ENCODE assay signal across 10 cellular contexts in the genomic region with DNA sequence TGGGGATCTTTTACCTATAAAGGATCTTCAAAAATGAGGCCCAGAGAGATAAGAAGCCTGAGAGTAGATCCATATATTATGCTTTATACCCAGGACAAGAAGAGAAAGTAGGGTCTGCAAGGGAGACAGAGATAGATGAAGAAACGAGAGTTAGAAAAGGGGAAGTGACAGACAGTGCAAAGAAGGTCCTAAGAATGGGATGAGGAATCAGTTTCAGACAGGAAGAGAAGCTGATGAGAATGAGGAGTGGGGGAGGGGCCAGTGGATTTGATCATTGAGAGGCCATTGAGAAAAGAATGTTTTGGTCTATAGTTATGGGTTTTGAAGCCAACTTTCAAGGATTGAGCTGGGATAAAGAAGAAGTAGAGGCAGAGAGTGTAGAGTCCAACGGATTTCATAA. TPM values are rescaled to one million over a fixed set of nuclear protein-coding genes. Genes with fewer than 3 reads are reported as not detected.
A peak's percentile ranks its signal among the peaks of the same experiment; 100 is the strongest.
DNase-seq lines count a peak whose midpoint lies in the region; ATAC-seq lines count a peak whose summit lies in the region.
"Had no signal": no experiment of that assay in that cellular context is flagged by ENCODE, and none has a peak within 500 bp of the region (broad histone marks: within the 10 kb centered on the region; RNA-seq: fewer than 3 reads in every experiment).

No MANE protein-coding gene starts in this region.

- ATAC-seq in GM19395 (IDR thresholded peaks at IDR 0.05; ENCODE audit: unreplicated experiment): peak; percentile 82
- ATAC-seq in HG03066 (IDR thresholded peaks at IDR 0.05; ENCODE audit: low read depth, unreplicated experiment): peak; percentile 61
- ATAC-seq: body of pancreas had no signal

- peak overlapping the region in 8 of 11 experiments; percentile 6 to 74 (median 50); a peak in 13 of 22 replicates for H3K27ac ChIP-seq in BLaER1 treated with 17β-estradiol and CSF1 and Interleukin-3, amounts not matched to agents 10 nM and 100 nM
- H3K27ac ChIP-seq in CD4-positive, alpha-beta memory T cell (ENCODE audit: low read depth, low read length): no peak overlapping the region

- POLR2A ChIA-PET in activated CD4-positive, alpha-beta T cell treated with anti-CD3 and anti-CD28 coated beads, Interleukin-2, amount 10 ng/mL, durations not matched to agents 7 days and 5 days (lab: Charles Lee): no interaction called here
- POLR2A ChIA-PET in CD4-positive, alpha-beta memory T cell (lab: Charles Lee; ENCODE audit: partially characterized antibody): no interaction called here
- POLR2A ChIA-PET in activated CD4-positive, alpha-beta memory T cell treated with anti-CD3 and anti-CD28 coated beads, Interleukin-2, amount 10 ng/mL, durations not matched to agents 7 days and 5 days (lab: Charles Lee): no interaction called here

- peaks cover 5% of the 10 kb centered on the region for H3K9me3 Mint-ChIP-seq in activated CD4-positive, alpha-beta T cell treated with anti-CD3 and anti-CD28 coated beads, Interleukin-2, amount 10 ng/mL, durations not matched to agents 7 days and 5 days
- H3K9me3 Mint-ChIP-seq in CD4-positive, alpha-beta memory T cell: peaks cover 0 to 2% (median 0%) of the 10 kb centered on the region in 8 donors
- H3K9me3 Mint-ChIP-seq in activated CD4-positive, alpha-beta memory T cell treated with anti-CD3 and anti-CD28 coated beads, Interleukin-2, amount 10 ng/mL, durations not matched to agents 7 days and 5 days: no peaks in the 10 kb centered on the region

- peaks cover 19 to 91% (median 36%) of the 10 kb centered on the region in 10 experiments for H3K4me1 ChIP-seq in BLaER1 treated with 17β-estradiol and CSF1 and Interleukin-3, amounts not matched to agents 10 nM and 100 nM
- H3K4me1 ChIP-seq in CD4-positive, alpha-beta memory T cell (ENCODE audit: insufficient read depth, low read length): no peaks in the 10 kb centered on the region

- no peaks in the 10 kb centered on the region for H3K36me3 ChIP-seq in BLaER1 treated with 17β-estradiol and CSF1 and Interleukin-3, amounts not matched to agents 10 nM and 100 nM
- H3K36me3 ChIP-seq in CD4-positive, alpha-beta memory T cell (ENCODE audit: insufficient read depth, low read length): no peaks in the 10 kb centered on the region

- peak overlapping the region in 2 of 11 experiments; percentile 28 to 43; a peak in 4 of 22 replicates for H3K9ac ChIP-seq in BLaER1 treated with 17β-estradiol and CSF1 and Interleukin-3, amounts not matched to agents 10 nM and 100 nM

- CTCF ChIA-PET in activated CD4-positive, alpha-beta T cell treated with anti-CD3 and anti-CD28 coated beads, Interleukin-2, amount 10 ng/mL, durations not matched to agents 7 days and 5 days (lab: Charles Lee): no interaction called here
- CTCF ChIA-PET in CD4-positive, alpha-beta memory T cell (lab: Charles Lee; ENCODE audit: partially characterized antibody): no interaction called here
- CTCF ChIA-PET in activated CD4-positive, alpha-beta memory T cell treated with anti-CD3 and anti-CD28 coated beads, Interleukin-2, amount 10 ng/mL, durations not matched to agents 7 days and 5 days (lab: Charles Lee): no interaction called here

- peaks cover 44% of the 10 kb centered on the region for H3K4me1 Mint-ChIP-seq in activated CD4-positive, alpha-beta T cell treated with anti-CD3 and anti-CD28 coated beads, Interleukin-2, amount 10 ng/mL, durations not matched to agents 7 days and 5 days
- H3K4me1 Mint-ChIP-seq in CD4-positive, alpha-beta memory T cell: peaks cover 6 to 17% (median 12%) of the 10 kb centered on the region in 4 donors
- H3K4me1 Mint-ChIP-seq in activated CD4-positive, alpha-beta memory T cell treated with anti-CD3 and anti-CD28 coated beads, Interleukin-2, amount 10 ng/mL, durations not matched to agents 7 days and 5 days: peaks cover 22% of the 10 kb centered on the region

- H3K4me2 ChIP-seq in BLaER1 treated with 17β-estradiol and CSF1 and Interleukin-3, amounts not matched to agents 10 nM and 100 nM: peak overlapping the region; percentile 37 to 85 (median 59)

- no peak overlapping the region for H3K4me3 ChIP-seq in BLaER1 treated with 17β-estradiol and CSF1 and Interleukin-3, amounts not matched to agents 10 nM and 100 nM
- H3K4me3 ChIP-seq in CD4-positive, alpha-beta memory T cell (ENCODE audit: low read length in 2 of 2): no peak overlapping the region
- H3K4me3 ChIP-seq: body of pancreas had no signal

- no peaks in the 10 kb centered on the region for H4K20me1 ChIP-seq in BLaER1 treated with 17β-estradiol and CSF1 and Interleukin-3, amounts not matched to agents 10 nM and 100 nM

- DNase-seq in RPMI8226 (peak; percentile 92), A172 (ENCODE audit: low spot score) (no peak)
- DNase-seq in activated CD4-positive, alpha-beta T cell treated with anti-CD3 and anti-CD28 coated beads, Interleukin-2, amount 10 ng/mL, durations not matched to agents 7 days and 5 days: no peak
- no peak for DNase-seq in CD4-positive, alpha-beta memory T cell
- DNase-seq in activated CD4-positive, alpha-beta memory T cell treated with anti-CD3 and anti-CD28 coated beads, Interleukin-2, amount 10 ng/mL, durations not matched to agents 7 days and 5 days: no peak
- DNase-seq: NCI-H1417 had no signal

- H3K27me3 ChIP-seq in BLaER1 treated with 17β-estradiol and CSF1 and Interleukin-3, amounts not matched to agents 10 nM and 100 nM: no peaks in the 10 kb centered on the region
- no peaks in the 10 kb centered on the region for H3K27me3 ChIP-seq in CD4-positive, alpha-beta memory T cell (ENCODE audit: insufficient read depth, low read length)
- H3K27me3 ChIP-seq: body of pancreas had no signal

- peaks cover 2% of the 10 kb centered on the region for H3K27me3 Mint-ChIP-seq in activated CD4-positive, alpha-beta T cell treated with anti-CD3 and anti-CD28 coated beads, Interleukin-2, amount 10 ng/mL, durations not matched to agents 7 days and 5 days
- no peaks in the 10 kb centered on the region for H3K27me3 Mint-ChIP-seq in CD4-positive, alpha-beta memory T cell
- H3K27me3 Mint-ChIP-seq in activated CD4-positive, alpha-beta memory T cell treated with anti-CD3 and anti-CD28 coated beads, Interleukin-2, amount 10 ng/mL, durations not matched to agents 7 days and 5 days: no peaks in the 10 kb centered on the region

- intact Hi-C loops in CD4-positive, alpha-beta memory T cell (cut with micrococcal nuclease): no loop called here

- no peak overlapping the region for H3K27ac Mint-ChIP-seq in activated CD4-positive, alpha-beta T cell treated with anti-CD3 and anti-CD28 coated beads, Interleukin-2, amount 10 ng/mL, durations not matched to agents 7 days and 5 days
- peak overlapping the region in 1 of 7 donors; percentile 38 for H3K27ac Mint-ChIP-seq in CD4-positive, alpha-beta memory T cell
- no peak overlapping the region for H3K27ac Mint-ChIP-seq in activated CD4-positive, alpha-beta memory T cell treated with anti-CD3 and anti-CD28 coated beads, Interleukin-2, amount 10 ng/mL, durations not matched to agents 7 days and 5 days

- H3K36me3 Mint-ChIP-seq in activated CD4-positive, alpha-beta T cell treated with anti-CD3 and anti-CD28 coated beads, Interleukin-2, amount 10 ng/mL, durations not matched to agents 7 days and 5 days (ENCODE audit: low read depth): no peaks in the 10 kb centered on the region
- no peaks in the 10 kb centered on the region for H3K36me3 Mint-ChIP-seq in CD4-positive, alpha-beta memory T cell
- peaks cover 7% of the 10 kb centered on the region for H3K36me3 Mint-ChIP-seq in activated CD4-positive, alpha-beta memory T cell treated with anti-CD3 and anti-CD28 coated beads, Interleukin-2, amount 10 ng/mL, durations not matched to agents 7 days and 5 days (ENCODE audit: low read depth)

- H3K4me3 Mint-ChIP-seq in activated CD4-positive, alpha-beta T cell treated with anti-CD3 and anti-CD28 coated beads, Interleukin-2, amount 10 ng/mL, durations not matched to agents 7 days and 5 days: no peak overlapping the region
- H3K4me3 Mint-ChIP-seq in CD4-positive, alpha-beta memory T cell: no peak overlapping the region
- no peak overlapping the region for H3K4me3 Mint-ChIP-seq in activated CD4-positive, alpha-beta memory T cell treated with anti-CD3 and anti-CD28 coated beads, Interleukin-2, amount 10 ng/mL, durations not matched to agents 7 days and 5 days

- H3K9me3 ChIP-seq in BLaER1 treated with 17β-estradiol and CSF1 and Interleukin-3, amounts not matched to agents 10 nM and 100 nM (replicated peaks in 1 of 11): no peaks in the 10 kb centered on the region
- H3K9me3 ChIP-seq in CD4-positive, alpha-beta memory T cell (ENCODE audit: control insufficient read depth in 1 of 2, low read length in 2 of 2): no peaks in the 10 kb centered on the region
- H3K9me3 ChIP-seq: body of pancreas had no signal

RNA-seq across cellular contexts. Expression of a gene that starts 46.8 kb away (rescaled TPM):
- total RNA-seq in A172 (2014; rRNA removed; shearing (Covaris generic)): 0.19 TPM in 1 of 2 replicates, not detected in the other
- 100 to 1,000 TPM; 151 to 163 TPM for total RNA-seq in activated CD4-positive, alpha-beta T cell treated with anti-CD3 and anti-CD28 coated beads, Interleukin-2, amount 10 ng/mL, durations not matched to agents 7 days and 5 days
- 100 to 1,000 TPM; 203 to 222 TPM for total RNA-seq in CD4-positive, alpha-beta memory T cell
- 100 to 1,000 TPM in 1 of 2 donors, 10 to 100 TPM in 1; 80.0 to 132 TPM for polyA plus RNA-seq in CD4-positive, alpha-beta memory T cell
- 100 to 1,000 TPM; 194 to 205 TPM for total RNA-seq in activated CD4-positive, alpha-beta memory T cell treated with anti-CD3 and anti-CD28 coated beads, Interleukin-2, amount 10 ng/mL, durations not matched to agents 7 days and 5 days

Comparison
In these comparisons a context has a peak if more than half of its experiments do, and no peak if none do; other contexts are left out.
1. RNA of a gene that starts 46.8 kb away (total RNA-seq): 203 to 222 TPM in CD4-positive, alpha-beta memory T cell, 194 to 205 TPM in activated CD4-positive, alpha-beta memory T cell treated with anti-CD3 and anti-CD28 coated beads, Interleukin-2, amount 10 ng/mL, durations not matched to agents 7 days and 5 days and 151 to 163 TPM in activated CD4-positive, alpha-beta T cell treated with anti-CD3 and anti-CD28 coated beads, Interleukin-2, amount 10 ng/mL, durations not matched to agents 7 days and 5 days; 0.19 TPM in A172; every median in the first group is over 100 times any median in the second.